ENCODE assay signal across 15 cellular contexts in the genomic region with DNA sequence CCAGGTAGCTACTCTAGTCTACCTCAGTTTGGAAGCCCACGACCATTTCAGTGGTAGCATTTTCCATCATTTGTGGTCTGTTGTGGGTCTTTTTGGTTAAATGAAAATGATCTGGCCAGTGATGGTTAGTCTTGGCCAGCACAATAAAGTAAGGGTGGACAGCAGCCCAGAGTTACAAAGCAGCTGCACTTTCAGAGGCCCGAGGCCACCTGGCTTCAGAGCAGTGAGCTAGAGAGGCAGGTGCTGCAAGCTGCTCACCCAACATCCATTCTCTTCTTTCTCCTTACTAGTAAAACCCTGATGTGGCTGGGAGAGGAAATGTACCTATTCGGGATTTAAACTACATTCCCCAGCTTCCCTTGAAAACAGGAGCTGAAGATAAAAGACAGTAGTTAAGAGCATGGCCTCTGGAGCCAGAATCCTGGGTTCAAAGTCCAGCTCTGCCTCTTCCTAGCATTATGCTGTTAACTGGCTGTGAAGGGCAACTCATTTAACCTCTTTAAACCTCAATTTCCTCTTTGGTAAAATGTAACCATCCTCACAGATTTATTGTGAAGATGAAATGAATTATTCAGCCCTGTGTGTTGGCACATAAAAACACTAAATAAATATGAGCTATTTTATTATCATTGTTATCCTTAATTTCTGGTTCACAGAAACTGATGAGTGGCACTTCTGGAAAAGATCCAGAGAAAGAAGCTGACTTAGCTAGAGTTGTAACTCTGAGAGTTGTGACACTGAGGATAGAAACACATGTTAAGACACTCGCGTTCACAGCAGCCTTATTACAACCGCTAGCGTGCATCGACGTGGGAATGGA.
DNase-seq lines count a peak whose midpoint lies in the region; ATAC-seq, FAIRE-seq and TF ChIP-seq lines count a peak whose summit lies in the region.
"Had no signal": no experiment of that assay in that cellular context is flagged by ENCODE, and none has a peak within 500 bp of the region (broad histone marks: within the 10 kb centered on the region; RNA-seq: fewer than 3 reads in every experiment).

No MANE protein-coding gene starts in this region.

- no peaks in the 10 kb centered on the region for H3K9me3 Mint-ChIP-seq in brain
- H3K9me3 Mint-ChIP-seq: activated CD8-positive, alpha-beta T cell treated with anti-CD3 and anti-CD28 coated beads for 36 hours; activated naive CD8-positive, alpha-beta T cell treated with anti-CD3 and anti-CD28 coated beads for 36 hours had no signal

- POLR2A ChIA-PET in RWPE1 (lab: Yijun Ruan, JAX; ENCODE audit: low non-redundant PET), result interaction anchor here (0.5 kb wide), 1 partner anchor 9 kb away, joined by 3 read pairs; no protein-coding TSS in a partner anchor

- H3K4me3 Mint-ChIP-seq in brain, result no peak overlapping the region
- H3K4me3 Mint-ChIP-seq: activated CD8-positive, alpha-beta T cell treated with anti-CD3 and anti-CD28 coated beads for 36 hours; activated naive CD8-positive, alpha-beta T cell treated with anti-CD3 and anti-CD28 coated beads for 36 hours had no signal

- H3K27ac ChIP-seq in RWPE1 (no peak overlapping the region), adrenal gland (peak overlapping the region in 2 of 5 donors; percentile 26 to 66)
- H3K27ac ChIP-seq: cardiac muscle cell, ovary had no signal

- H3K27me3 Mint-ChIP-seq in brain, result no peaks in the 10 kb centered on the region

- no peak overlapping the region for H3K4me3 ChIP-seq in mucosa of descending colon
- H3K4me3 ChIP-seq in adrenal gland, result no peak overlapping the region
- H3K4me3 ChIP-seq: cardiac muscle cell, ovary, skin epidermis had no signal

- ATAC-seq in mucosa of descending colon, result peak; percentile 58
- ATAC-seq: activated CD8-positive, alpha-beta T cell treated with anti-CD3 and anti-CD28 coated beads for 36 hours had no signal

- no peaks in the 10 kb centered on the region for H3K36me3 Mint-ChIP-seq in brain
- H3K36me3 Mint-ChIP-seq: activated naive CD8-positive, alpha-beta T cell treated with anti-CD3 and anti-CD28 coated beads for 36 hours had no signal

- H3K4me1 ChIP-seq in mucosa of descending colon (ENCODE audit: low read depth), result no peaks in the 10 kb centered on the region
- H3K4me1 ChIP-seq in adrenal gland (replicated peaks in 1 of 2), result peaks cover 14 to 21% of the 10 kb centered on the region in 2 donors

- peaks cover 60% of the 10 kb centered on the region for H3K4me1 Mint-ChIP-seq in brain

- no peak for TF ChIP-seq POLR2A in adrenal gland (IDR thresholded peaks at IDR 0.05)

- H3K27ac Mint-ChIP-seq in brain, result peak overlapping the region in 3 of 5 experiments; percentile 43 to 93 (median 88)
- H3K27ac Mint-ChIP-seq: activated CD8-positive, alpha-beta T cell treated with anti-CD3 and anti-CD28 coated beads for 36 hours; activated naive CD8-positive, alpha-beta T cell treated with anti-CD3 and anti-CD28 coated beads for 36 hours had no signal

- CTCF ChIA-PET in RWPE1 (lab: Yijun Ruan, JAX), result no interaction called here

- H3K36me3 ChIP-seq in mucosa of descending colon (ENCODE audit: low read depth), result no peaks in the 10 kb centered on the region
- no peaks in the 10 kb centered on the region for H3K36me3 ChIP-seq in adrenal gland (replicated peaks in 1 of 2)
- H3K36me3 ChIP-seq: cardiac muscle cell, ovary had no signal

- TF ChIP-seq CTCF in brain (conservative IDR thresholded peaks at IDR 0.05), result no peak
- TF ChIP-seq CTCF in mucosa of descending colon (IDR thresholded peaks at IDR 0.05), result no peak
- TF ChIP-seq CTCF in RWPE1 (conservative IDR thresholded peaks at IDR 0.05; ENCODE audit: low read depth), result no peak
- TF ChIP-seq CTCF in adrenal gland (IDR thresholded peaks at IDR 0.05), result no peak

- H3K9me3 ChIP-seq in mucosa of descending colon (no peaks in the 10 kb centered on the region), adrenal gland (replicated peaks in 1 of 3) (no peaks in the 10 kb centered on the region)
- H3K9me3 ChIP-seq: ovary had no signal

- intact Hi-C loops in mucosa of descending colon (cut with DNase I, micrococcal nuclease) (no loop called here), adrenal gland (cut with DNase I) (no loop called here)

- WGBS in adrenal gland, 4 donors, result 72 to 79% (median 75%) methylated on average over 9 of the region's 9 CpGs

- DNase-seq in HTR-8/SVneo (ENCODE audit: insufficient read length, low spot score) (no peak), NCI-H748 treated with DMSO at 0.1 percent for 48 hours (lab: John Stamatoyannopoulos, UW) (peak; percentile 17), mucosa of descending colon (peak in 1 of 3 donors; percentile 35), NCI-H1105 (lab: John Stamatoyannopoulos, UW) (no peak), cortex of kidney (lab: John Stamatoyannopoulos, UW) (no peak), RWPE1 (ENCODE audit: low spot score) (no peak), adrenal gland (no peak)
- DNase-seq: activated CD8-positive, alpha-beta T cell treated with anti-CD3 and anti-CD28 coated beads for 36 hours; activated naive CD8-positive, alpha-beta T cell treated with anti-CD3 and anti-CD28 coated beads for 36 hours; effector memory CD4-positive, alpha-beta T cell; ovary; RPMI8226 had no signal

- peak; percentile 70 for FAIRE-seq in HTR-8/SVneo (lab: Jason Lieb, UNC)

- no peaks in the 10 kb centered on the region for H3K27me3 ChIP-seq in adrenal gland
- H3K27me3 ChIP-seq: cardiac muscle cell, ovary had no signal
